ENCODE assay signal across 19 cellular contexts in the genomic region with DNA sequence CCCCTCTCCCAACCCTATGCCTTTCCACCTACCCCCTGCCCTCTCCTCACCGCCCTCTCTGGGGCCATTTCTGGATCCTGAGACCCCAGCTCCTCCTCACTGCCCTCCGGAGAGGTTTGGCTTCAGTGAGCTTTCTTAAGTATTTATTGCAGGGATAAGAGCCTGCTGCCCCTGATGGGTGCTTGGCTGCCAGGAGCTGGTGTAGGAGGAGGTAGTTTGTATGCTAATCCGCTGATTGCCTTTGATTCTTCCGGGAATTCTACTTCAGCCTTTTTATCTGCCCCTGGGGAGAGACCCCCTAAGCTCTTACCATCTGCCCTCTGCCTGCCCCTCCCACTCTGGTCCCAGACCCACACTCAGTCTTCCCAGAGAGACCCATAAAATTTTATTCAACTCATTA.
"Had no signal": no experiment of that assay in that cellular context is flagged by ENCODE, and none has a peak within 500 bp of the region (broad histone marks: within the 10 kb centered on the region; RNA-seq: fewer than 3 reads in every experiment).

No MANE protein-coding gene starts in this region.

- DNase-seq: activated CD4-positive, alpha-beta memory T cell treated with anti-CD3 and anti-CD28 coated beads, Interleukin-2, amount 10 ng/mL, durations not matched to agents 7 days and 5 days; activated CD4-positive, alpha-beta T cell treated with anti-CD3 and anti-CD28 coated beads for 4 hours; activated CD8-positive, alpha-beta memory T cell treated with anti-CD3 and anti-CD28 coated beads, Interleukin-2, amount 10 ng/mL, durations not matched to agents 7 days and 5 days; activated naive CD4-positive, alpha-beta T cell; activated naive CD8-positive, alpha-beta T cell treated with anti-CD3 and anti-CD28 coated beads for 36 hours; amygdala; body of pancreas; caudate nucleus; effector memory CD8-positive, alpha-beta T cell; foreskin fibroblast; left lung; midbrain; nephron progenitor cell; occipital lobe; stimulated activated CD4-positive, alpha-beta T cell treated with anti-CD3 and anti-CD28 coated beads, Interleukin-12 subunit alpha, Interleukin-12 subunit beta, amount 100 ng/mL, for 4 hours; stimulated activated CD4-positive, alpha-beta T cell treated with anti-CD3 and anti-CD28 coated beads, Interleukin-1b, Interleukin-23, amount 100 ng/mL, for 48 hours; stimulated activated CD8-positive, alpha-beta memory T cell treated with anti-CD3 and anti-CD28 coated beads, Interleukin-4, amount 100 ng/mL, for 48 hours; stimulated activated naive CD4-positive, alpha-beta T cell; upper lobe of right lung had no signal
